In the genomic region with DNA sequence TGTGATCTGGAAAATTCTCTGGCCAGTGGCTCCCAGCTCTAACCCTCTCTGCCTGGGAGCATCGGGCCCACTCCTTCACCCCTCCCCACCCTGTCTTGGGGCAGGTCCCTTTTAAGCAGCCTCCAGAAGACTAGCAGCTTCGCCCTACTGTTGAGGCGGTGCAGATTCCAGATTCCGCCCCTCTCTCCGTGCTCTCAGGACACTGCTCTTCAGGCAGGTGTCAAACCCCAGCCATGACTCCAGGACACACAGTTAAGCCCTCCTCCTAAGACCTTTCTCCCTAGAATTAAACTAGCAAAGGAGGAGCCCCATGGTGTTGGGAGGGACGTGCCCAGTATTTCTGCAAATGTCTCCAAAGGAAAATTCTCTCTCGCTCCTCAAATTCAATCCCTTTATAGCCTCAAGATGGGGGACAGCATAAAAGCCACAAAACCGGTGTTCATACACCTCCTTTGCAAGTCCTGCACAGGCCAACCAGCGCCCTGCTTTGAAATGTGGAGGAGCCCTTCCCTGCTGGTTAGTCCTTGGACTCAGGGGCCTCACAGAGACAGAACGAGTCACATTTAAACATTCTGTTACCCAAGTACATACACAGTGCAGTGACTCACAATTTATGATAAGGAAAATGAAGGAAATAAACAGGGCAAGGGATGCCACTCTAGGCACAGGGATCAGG, we compare ENCODE assay signal across 13 cellular contexts. TPM values are rescaled to one million over a fixed set of nuclear protein-coding genes. Genes with fewer than 3 reads are reported as not detected.
"Had no signal": no experiment of that assay in that cellular context is flagged by ENCODE, and none has a peak within 500 bp of the region (broad histone marks: within the 10 kb centered on the region; RNA-seq: fewer than 3 reads in every experiment).

No MANE protein-coding gene starts in this region.

- H3K4me2 ChIP-seq: SK-N-SH had no signal

- H3K4me3 ChIP-seq: tibial nerve had no signal

- DNase-seq: activated CD4-positive, alpha-beta T cell treated with anti-CD3 and anti-CD28 coated beads for 48 hours; activated T-cell treated with anti-CD3 and anti-CD28 coated beads, Interleukin-2, amount 50 U/mL, for 1 hour; brain microvascular endothelial cell; effector memory CD4-positive, alpha-beta T cell; SK-N-SH had no signal

- H3K9ac ChIP-seq: SK-N-SH had no signal

- H3K9me3 ChIP-seq: SK-N-SH, tibial nerve had no signal

- H3K36me3 ChIP-seq: brain microvascular endothelial cell, tibial nerve had no signal

- H3K27ac ChIP-seq: brain microvascular endothelial cell, tibial nerve had no signal

- ATAC-seq: natural killer cell treated with Interleukin-12 subunit alpha and Interleukin-12 subunit beta and Interleukin-15 and Interleukin-18, amount 100 ng/mL, for 72 hours; WTC11 had no signal

RNA-seq across cellular contexts. Expression of a gene that starts 7.2 kb away (rescaled TPM):
- total RNA-seq: epithelial cell of proximal tubule; fibroblast of villous mesenchyme; natural killer cell treated with Interleukin-12 subunit alpha and Interleukin-12 subunit beta and Interleukin-15 and Interleukin-18, amount 100 ng/mL, for 72 hours; pulmonary artery endothelial cell; T-helper 1 cell treated with Interleukin-12 subunit alpha and Interleukin-12 subunit beta and Interleukin-4 antibody, amounts not matched to agents 30 ng/mL and 1 ng/mL, for 36 hours; tibial nerve had no signal
- polyA plus RNA-seq: SK-N-SH had no signal

RNA-seq across cellular contexts. Expression of a gene that starts 35.2 kb away (rescaled TPM):
- total RNA-seq: epithelial cell of proximal tubule; fibroblast of villous mesenchyme; natural killer cell treated with Interleukin-12 subunit alpha and Interleukin-12 subunit beta and Interleukin-15 and Interleukin-18, amount 100 ng/mL, for 72 hours; tibial nerve; WTC11 had no signal
- polyA plus RNA-seq: SK-N-SH had no signal

RNA-seq across cellular contexts. Expression of a gene that starts 53.0 kb away (rescaled TPM):
- total RNA-seq: epithelial cell of proximal tubule; fibroblast of villous mesenchyme; natural killer cell treated with Interleukin-12 subunit alpha and Interleukin-12 subunit beta and Interleukin-15 and Interleukin-18, amount 100 ng/mL, for 72 hours; omental fat pad; pulmonary artery endothelial cell; T-helper 1 cell treated with Interleukin-12 subunit alpha and Interleukin-12 subunit beta and Interleukin-4 antibody, amounts not matched to agents 30 ng/mL and 1 ng/mL, for 36 hours; tibial nerve; WTC11 had no signal
